ENCODE assay signal across 13 cellular contexts in the genomic region with DNA sequence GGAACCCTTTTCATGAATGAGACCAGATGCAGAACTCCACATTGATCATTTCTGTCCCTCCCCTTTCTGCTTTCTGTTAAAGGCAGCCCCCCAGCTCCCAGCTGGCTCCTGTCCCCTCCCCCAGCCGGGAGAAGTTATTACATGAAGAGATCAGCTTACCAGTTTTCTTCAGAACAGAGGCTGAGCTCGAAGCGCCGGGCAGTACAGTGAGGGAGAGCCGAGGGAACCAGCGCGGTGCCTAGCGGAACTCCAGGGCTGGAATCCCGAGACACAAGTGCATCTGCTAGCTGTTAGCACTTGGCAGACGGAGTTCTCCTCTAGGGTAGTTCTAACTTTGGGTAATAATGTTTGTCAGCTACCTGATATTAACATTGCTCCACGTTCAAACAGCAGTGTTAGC.
DNase-seq lines count a peak whose midpoint lies in the region; TF ChIP-seq lines count a peak whose summit lies in the region.
"Had no signal": no experiment of that assay in that cellular context is flagged by ENCODE, and none has a peak within 500 bp of the region (broad histone marks: within the 10 kb centered on the region; RNA-seq: fewer than 3 reads in every experiment).

No MANE protein-coding gene starts in this region.

- H3K4me1 Mint-ChIP-seq in glutamatergic neuron (ENCODE audit: low read depth, unreplicated experiment) = peaks cover 34% of the 10 kb centered on the region
- H3K4me1 Mint-ChIP-seq: activated CD4-positive, alpha-beta T cell treated with anti-CD3 and anti-CD28 coated beads, Interleukin-2, amount 10 ng/mL, durations not matched to agents 7 days and 5 days had no signal

- H3K4me2 ChIP-seq in neuronal stem cell (ENCODE audit: insufficient read depth, low read length, poor library complexity, severe bottlenecking) = no peak overlapping the region

- H3K27me3 Mint-ChIP-seq in glutamatergic neuron (ENCODE audit: unreplicated experiment) = peaks cover 2% of the 10 kb centered on the region

- H3K14ac ChIP-seq in neuronal stem cell (ENCODE audit: low read length) = no peak overlapping the region

- H3K9ac ChIP-seq in neuronal stem cell (ENCODE audit: low read depth, low read length, poor library complexity) = no peak overlapping the region

- no peak overlapping the region for H3K4me3 ChIP-seq in neuronal stem cell (ENCODE audit: low read length in 2 of 2)
- H3K4me3 ChIP-seq: body of pancreas, lung had no signal

- H4K8ac ChIP-seq in neuronal stem cell (ENCODE audit: low read depth, low read length) = no peak overlapping the region

- H3K79me1 ChIP-seq in neuronal stem cell (ENCODE audit: low read depth, low read length) = no peaks in the 10 kb centered on the region

- DNase-seq in Ammon's horn (ENCODE audit: low spot score) (peak; percentile 17), NCI-H82 (lab: John Stamatoyannopoulos, UW) (peak; percentile 70), glutamatergic neuron (peak; percentile 71), neuronal stem cell (ENCODE audit: low spot score) (no peak), NCI-H1436 treated with DMSO at 0.1 percent for 48 hours (lab: John Stamatoyannopoulos, UW) (no peak), islet precursor cell (no peak), anterior cingulate cortex (lab: John Stamatoyannopoulos, UW) (no peak)
- no peak for DNase-seq in activated T-cell treated with anti-CD3 and anti-CD28 coated beads, Interleukin-2, amount 50 U/mL, for 48 hours
- DNase-seq: activated CD4-positive, alpha-beta T cell treated with anti-CD3 and anti-CD28 coated beads, Interleukin-2, amount 10 ng/mL, durations not matched to agents 7 days and 5 days; body of pancreas; hippocampal formation had no signal

- H2BK12ac ChIP-seq in neuronal stem cell (ENCODE audit: low read length) = no peak overlapping the region

- no peak overlapping the region for H4K91ac ChIP-seq in neuronal stem cell (ENCODE audit: low read depth, low read length, poor library complexity)

- WGBS in neuronal stem cell (ENCODE audit: extremely low coverage in 2 of 2, insufficient read length in 2 of 2, insufficient replicate concordance in 1 of 2), 2 donors = no CpG with 5 or more reads among the region's 11 CpGs

- H3K9me3 ChIP-seq in neuronal stem cell (replicated peaks in 1 of 2; ENCODE audit: control insufficient read depth in 2 of 2, insufficient read depth in 1 of 2, low read depth in 1 of 2, low read length in 2 of 2) = no peaks in the 10 kb centered on the region
- H3K9me3 ChIP-seq: body of pancreas had no signal

- H3K9me3 Mint-ChIP-seq in glutamatergic neuron (ENCODE audit: unreplicated experiment) = no peaks in the 10 kb centered on the region
- H3K9me3 Mint-ChIP-seq: activated CD4-positive, alpha-beta T cell treated with anti-CD3 and anti-CD28 coated beads, Interleukin-2, amount 10 ng/mL, durations not matched to agents 7 days and 5 days; T-helper 2 cell treated with Interferon-gamma antibody and Interleukin-4, amounts not matched to agents 5 μg/mL and 100 μg/mL, for 36 hours had no signal

- H3K4me1 ChIP-seq in neuronal stem cell (ENCODE audit: control insufficient read depth in 2 of 2, insufficient read depth in 1 of 2, low read depth in 1 of 2, low read length in 2 of 2) = peaks cover 13 to 18% of the 10 kb centered on the region in 2 donors
- H3K4me1 ChIP-seq: body of pancreas had no signal

- H3K36me3 ChIP-seq in neuronal stem cell (replicated peaks in 1 of 2; ENCODE audit: control insufficient read depth in 2 of 2, insufficient read depth in 2 of 2, low read length in 2 of 2) = no peaks in the 10 kb centered on the region

- H3K23ac ChIP-seq in neuronal stem cell (ENCODE audit: low read depth, low read length, poor library complexity) = no peak overlapping the region

- H3K27ac ChIP-seq in neuronal stem cell (replicated peaks; ENCODE audit: low read length) = no peak overlapping the region
- H3K27ac ChIP-seq: body of pancreas had no signal

- H3K4ac ChIP-seq in neuronal stem cell (ENCODE audit: low read length) = no peak overlapping the region

- no peak overlapping the region for H2BK5ac ChIP-seq in neuronal stem cell (ENCODE audit: low read length)

- H3K36me3 Mint-ChIP-seq in glutamatergic neuron (ENCODE audit: unreplicated experiment) = no peaks in the 10 kb centered on the region

- H3K4me3 Mint-ChIP-seq in glutamatergic neuron (ENCODE audit: unreplicated experiment) = peak overlapping the region; percentile 69
- H3K4me3 Mint-ChIP-seq: activated CD4-positive, alpha-beta T cell treated with anti-CD3 and anti-CD28 coated beads, Interleukin-2, amount 10 ng/mL, durations not matched to agents 7 days and 5 days; T-helper 2 cell treated with Interferon-gamma antibody and Interleukin-4, amounts not matched to agents 5 μg/mL and 100 μg/mL, for 36 hours had no signal

- H3K27ac Mint-ChIP-seq in glutamatergic neuron (ENCODE audit: unreplicated experiment) = peak overlapping the region; percentile 72
- H3K27ac Mint-ChIP-seq: activated CD4-positive, alpha-beta T cell treated with anti-CD3 and anti-CD28 coated beads, Interleukin-2, amount 10 ng/mL, durations not matched to agents 7 days and 5 days; T-helper 2 cell treated with Interferon-gamma antibody and Interleukin-4, amounts not matched to agents 5 μg/mL and 100 μg/mL, for 36 hours had no signal

- peak overlapping the region; percentile 41 for H3K18ac ChIP-seq in neuronal stem cell (ENCODE audit: low read length)

- no peak for TF ChIP-seq CTCF in glutamatergic neuron (IDR thresholded peaks at IDR 0.05; ENCODE audit: partially characterized antibody, unreplicated experiment)

- H2AK5ac ChIP-seq in neuronal stem cell (ENCODE audit: low read depth, low read length) = no peak overlapping the region

- no peak overlapping the region for H2BK15ac ChIP-seq in neuronal stem cell (ENCODE audit: low read length)

- no peak overlapping the region for H2BK120ac ChIP-seq in neuronal stem cell (ENCODE audit: low read depth, low read length)

- no peaks in the 10 kb centered on the region for H3K27me3 ChIP-seq in neuronal stem cell (ENCODE audit: control insufficient read depth in 3 of 3, insufficient read depth in 3 of 3, low read depth in 1 of 3, low read length in 3 of 3)
- H3K27me3 ChIP-seq: body of pancreas had no signal

- peak overlapping the region; percentile 70 for H2AFZ ChIP-seq in neuronal stem cell (ENCODE audit: low read length)

Comparison
In these comparisons a context has a peak if more than half of its experiments do, and no peak if none do; other contexts are left out.
1. DNase-seq: peak in Ammon's horn (single experiment), NCI-H82 (single experiment) and glutamatergic neuron (single experiment); none in neuronal stem cell (single experiment), activated T-cell treated with anti-CD3 and anti-CD28 coated beads, Interleukin-2, amount 50 U/mL, for 48 hours (0 of 2), NCI-H1436 treated with DMSO at 0.1 percent for 48 hours (single experiment), islet precursor cell (single experiment) and anterior cingulate cortex (0 of 58).